Comparison of ENCODE assay signal across 8 cellular contexts in genomic region chr11:6682936-6683861, GRCh38. TPM values are rescaled to one million over a fixed set of nuclear protein-coding genes. Genes with fewer than 3 reads are reported as not detected.
A peak's percentile ranks its signal among the peaks of the same experiment; 100 is the strongest.
DNase-seq lines count a peak whose midpoint lies in the region; ATAC-seq and TF ChIP-seq lines count a peak whose summit lies in the region.

Gene MRPL17 (minus strand): TSS chr11:6683340. CDS start chr11:6683296, 44 bp downstream.

- peak; percentile 96 for DNase-seq in NCI-H2029 treated with DMSO at 0.1 percent for 48 hours (lab: John Stamatoyannopoulos, UW)
- DNase-seq in T-helper 9 cell = peak; percentile 97
- DNase-seq in astrocyte of the cerebellum (ENCODE audit: low read depth) = peak; percentile 99
- DNase-seq in hepatic stellate cell (ENCODE audit: low spot score) = peak; percentile 97
- DNase-seq in aorta = peak; percentile 100

- intact Hi-C loops in aorta (cut with DNase I) = loop anchor here (1.0 to 10.0 kb wide), 7 partner anchors 46 to 298 kb away; partner anchors contain the start of genes TPP1 (in 2 of the 2), ARFIP2 (in 1 of the 2), ILK (in 1 of the 2) and RRP8 (in 1 of the 2)

- H3K27me3 ChIP-seq in rectal smooth muscle tissue (ENCODE audit: control insufficient read depth, insufficient read depth, low read length) (no peaks in the 10 kb centered on the region), aorta (ENCODE audit: control insufficient read depth in 1 of 2, insufficient read depth in 2 of 2, low read length in 1 of 2) (no peaks in the 10 kb centered on the region)

- H3K27ac ChIP-seq in rectal smooth muscle tissue (ENCODE audit: low read depth, low read length) (peak within 1 kb of the TSS; percentile 97), aorta (ENCODE audit: low read depth in 1 of 2, low read length in 2 of 2) (peak within 1 kb of the TSS in 1 of 2 donors; percentile 93)

- peak; percentile 82 for ATAC-seq in GM18508 (IDR thresholded peaks at IDR 0.05; ENCODE audit: insufficient read depth, unreplicated experiment)
- ATAC-seq in HG03025 (IDR thresholded peaks at IDR 0.05; ENCODE audit: low FRiP score, unreplicated experiment) = peak; percentile 96
- peak; percentile 100 for ATAC-seq in aorta (ENCODE audit: low FRiP score)

- peak within 1 kb of the TSS; percentile 95 for H3K9ac ChIP-seq in rectal smooth muscle tissue (ENCODE audit: low read length)

- H3K4me1 ChIP-seq in rectal smooth muscle tissue (ENCODE audit: control insufficient read depth, insufficient read depth, low read length) (peaks cover 11% of the 10 kb centered on the region), aorta (ENCODE audit: control insufficient read depth in 1 of 2, insufficient read depth in 2 of 2, low read length in 2 of 2) (peaks cover 0 to 1% of the 10 kb centered on the region in 2 donors)

- in situ Hi-C loops in astrocyte of the cerebellum (cut with HindIII; ENCODE audit: low sequenced_read_pairs) = no loop called here

- H3K36me3 ChIP-seq in rectal smooth muscle tissue (ENCODE audit: control insufficient read depth, insufficient read depth, low read length) (no peaks in the 10 kb centered on the region), aorta (ENCODE audit: control insufficient read depth in 1 of 2, insufficient read depth in 2 of 2, low read length in 1 of 2) (no peaks in the 10 kb centered on the region)

- WGBS in aorta, 2 donors = 0 to 1% methylated on average over 70 of the region's 70 CpGs

- H3K4me3 ChIP-seq in astrocyte of the cerebellum (ENCODE audit: low read depth, low read length) = peak within 1 kb of the TSS; percentile 98
- H3K4me3 ChIP-seq in rectal smooth muscle tissue (ENCODE audit: low read length) = peak within 1 kb of the TSS; percentile 99
- H3K4me3 ChIP-seq in aorta (ENCODE audit: low read length in 2 of 2) = peak within 1 kb of the TSS; percentile 48 to 77

- H3K9me3 ChIP-seq in aorta (ENCODE audit: control insufficient read depth, low read length) = no peaks in the 10 kb centered on the region

- peak; percentile 89 for TF ChIP-seq CTCF in astrocyte of the cerebellum (IDR thresholded peaks at IDR 0.05; ENCODE audit: low read depth, low read length, missing control alignments)

RNA-seq across cellular contexts. Expression of gene MRPL17, which starts in this region (rescaled TPM):
- 10 to 100 TPM; 27.5 to 30.1 TPM for total RNA-seq in aorta
- 10 to 100 TPM; 19.3 to 22.8 TPM for polyA plus RNA-seq in aorta
